ENCODE assay signal across 19 cellular contexts in the genomic region with DNA sequence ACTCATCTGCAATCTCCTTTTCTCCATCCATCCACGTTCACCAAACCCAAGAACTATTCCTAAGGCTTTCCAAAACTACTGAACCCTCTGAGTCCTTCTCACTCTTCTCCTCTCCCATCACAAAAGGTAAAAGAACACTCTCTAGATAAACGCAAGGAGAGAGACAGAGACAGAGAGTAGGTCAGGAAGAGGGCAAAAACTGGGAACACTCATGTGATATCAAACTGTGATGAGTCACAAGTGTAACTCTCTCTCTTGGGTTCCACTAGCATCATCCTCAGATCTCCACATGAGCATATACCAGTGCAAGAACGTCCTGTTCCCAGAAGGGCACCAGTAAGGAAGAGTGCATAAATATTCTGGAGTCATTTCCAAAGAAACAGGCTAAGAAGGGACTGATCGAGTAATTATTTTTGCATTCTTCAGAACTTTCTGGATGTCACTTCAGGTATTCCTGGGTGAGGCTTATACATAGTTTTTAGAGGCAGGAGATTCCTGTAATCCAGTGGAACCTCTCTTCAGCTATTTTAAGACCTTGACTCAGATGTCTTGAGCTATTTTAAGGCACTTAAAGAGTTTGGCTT. TPM values are rescaled to one million over a fixed set of nuclear protein-coding genes. Genes with fewer than 3 reads are reported as not detected.
DNase-seq lines count a peak whose midpoint lies in the region; ATAC-seq, FAIRE-seq and TF ChIP-seq lines count a peak whose summit lies in the region.
"Had no signal": no experiment of that assay in that cellular context is flagged by ENCODE, and none has a peak within 500 bp of the region (broad histone marks: within the 10 kb centered on the region; RNA-seq: fewer than 3 reads in every experiment).

No MANE protein-coding gene starts in this region.

- H3K4me3 ChIP-seq in Loucy (ENCODE audit: low read length, poor library complexity, severe bottlenecking) (no peak overlapping the region), bronchial epithelial cell (ENCODE audit: low read depth, low read length) (no peak overlapping the region), hepatocyte (no peak overlapping the region)
- H3K4me3 ChIP-seq: gastroesophageal sphincter, left ventricle myocardium inferior, spleen had no signal

- no peak for TF ChIP-seq CTCF in Loucy (conservative IDR thresholded peaks at IDR 0.05; ENCODE audit: low read length)
- TF ChIP-seq CTCF in bronchial epithelial cell (IDR thresholded peaks at IDR 0.05; ENCODE audit: insufficient read depth, low read length, severe bottlenecking) = no peak
- no peak for TF ChIP-seq CTCF in hepatocyte (IDR thresholded peaks at IDR 0.05; ENCODE audit: poor library complexity)
- no peak for TF ChIP-seq CTCF in type B pancreatic cell (conservative IDR thresholded peaks at IDR 0.05)

- DNase-seq in bronchial epithelial cell (ENCODE audit: low read depth) = peak; percentile 40
- DNase-seq in hepatocyte (ENCODE audit: low spot score) = peak; percentile 17
- no peak for DNase-seq in type B pancreatic cell (ENCODE audit: extremely low spot score, unreplicated experiment)
- no peak for DNase-seq in NOMO-1 treated with dmso at 0.1 percent for 144 hours (lab: John Stamatoyannopoulos, UW; ENCODE audit: unreplicated experiment)
- DNase-seq: activated CD4-positive, alpha-beta T cell treated with anti-CD3 and anti-CD28 coated beads, Interleukin-2, amount 50 U/mL, for 48 hours; activated T-cell treated with anti-CD3 and anti-CD28 coated beads, Interleukin-2, amount 50 U/mL, for 24 hours; effector CD4-positive, alpha-beta T cell; KG1; left ventricle myocardium inferior; NCI-H2171; NCI-H748 treated with DMSO at 0.1 percent for 48 hours; posterior cingulate gyrus; spleen; SW 1271 had no signal

- H3K36me3 ChIP-seq in Loucy (ENCODE audit: insufficient read depth, low read length) = no peaks in the 10 kb centered on the region
- H3K36me3 ChIP-seq in bronchial epithelial cell (ENCODE audit: control insufficient read depth, insufficient read depth, low read length) = no peaks in the 10 kb centered on the region
- no peaks in the 10 kb centered on the region for H3K36me3 ChIP-seq in hepatocyte (replicated peaks; ENCODE audit: insufficient read depth, low read depth)
- H3K36me3 ChIP-seq: gastroesophageal sphincter, left ventricle myocardium inferior, spleen had no signal

- peak; percentile 66 for FAIRE-seq in bronchial epithelial cell (lab: Jason Lieb, UNC)

- no peaks in the 10 kb centered on the region for H3K36me3 Mint-ChIP-seq in type B pancreatic cell
- H3K36me3 Mint-ChIP-seq: activated naive CD8-positive, alpha-beta T cell had no signal

- H3K4me1 ChIP-seq in Loucy (ENCODE audit: insufficient read depth, low read length, poor library complexity, severe bottlenecking) (peaks cover 44% of the 10 kb centered on the region), hepatocyte (ENCODE audit: insufficient read depth) (peaks cover 5% of the 10 kb centered on the region)
- H3K4me1 ChIP-seq: gastroesophageal sphincter, spleen had no signal

- no peaks in the 10 kb centered on the region for H3K9me3 Mint-ChIP-seq in type B pancreatic cell
- H3K9me3 Mint-ChIP-seq: activated T-cell treated with anti-CD3 and anti-CD28 coated beads, Interleukin-2, amount 50 U/mL, for 24 hours had no signal

- ATAC-seq in HG03442 (IDR thresholded peaks at IDR 0.05; ENCODE audit: unreplicated experiment) (no peak), GM19452 (IDR thresholded peaks at IDR 0.05; ENCODE audit: unreplicated experiment) (no peak)
- ATAC-seq: gastroesophageal sphincter had no signal

- H3K4me2 ChIP-seq in Loucy (ENCODE audit: low read depth, low read length, poor library complexity, severe bottlenecking) (no peak overlapping the region), hepatocyte (no peak overlapping the region)

- H2AFZ ChIP-seq in Loucy (ENCODE audit: low read length) (peak overlapping the region; percentile 66; the same call in 1 of the 2 replicates), hepatocyte (no peak overlapping the region)

- H3K9ac ChIP-seq in Loucy (ENCODE audit: low read depth, low read length, poor library complexity, severe bottlenecking) = no peak overlapping the region

- H3K27ac Mint-ChIP-seq in type B pancreatic cell = peak overlapping the region; percentile 21
- H3K27ac Mint-ChIP-seq: activated naive CD8-positive, alpha-beta T cell; activated T-cell treated with anti-CD3 and anti-CD28 coated beads, Interleukin-2, amount 50 U/mL, for 24 hours had no signal

- no peaks in the 10 kb centered on the region for H3K4me1 Mint-ChIP-seq in type B pancreatic cell (ENCODE audit: unreplicated experiment)

- no peaks in the 10 kb centered on the region for H3K9me3 ChIP-seq in Loucy (ENCODE audit: insufficient read depth, low read depth, low read length)
- no peaks in the 10 kb centered on the region for H3K9me3 ChIP-seq in hepatocyte (ENCODE audit: low read depth)
- H3K9me3 ChIP-seq: gastroesophageal sphincter, left ventricle myocardium inferior, spleen had no signal

- peaks cover 4% of the 10 kb centered on the region for H3K27me3 Mint-ChIP-seq in type B pancreatic cell
- H3K27me3 Mint-ChIP-seq: activated naive CD8-positive, alpha-beta T cell had no signal

- H3F3A ChIP-seq in Loucy (ENCODE audit: low read depth) = no peaks in the 10 kb centered on the region

- H3K27ac ChIP-seq in hepatocyte = no peak overlapping the region
- H3K27ac ChIP-seq: gastroesophageal sphincter, left ventricle myocardium inferior had no signal

- H3K79me2 ChIP-seq in Loucy (ENCODE audit: insufficient read depth, low read length) = no peaks in the 10 kb centered on the region
- H3K79me2 ChIP-seq in hepatocyte = no peaks in the 10 kb centered on the region

- no peak overlapping the region for H3K4me3 Mint-ChIP-seq in type B pancreatic cell
- H3K4me3 Mint-ChIP-seq: activated naive CD8-positive, alpha-beta T cell; activated T-cell treated with anti-CD3 and anti-CD28 coated beads, Interleukin-2, amount 50 U/mL, for 24 hours had no signal

- WGBS in hepatocyte (ENCODE audit: low lambda C conversion rate, missing lambda C conversion rate) = 86% methylated on average over 4 of the region's 4 CpGs

- H3K27me3 ChIP-seq in Loucy (ENCODE audit: insufficient read depth, low read length, poor library complexity, severe bottlenecking) = no peaks in the 10 kb centered on the region
- H3K27me3 ChIP-seq in bronchial epithelial cell (ENCODE audit: control insufficient read depth, insufficient read depth, low read length) = no peaks in the 10 kb centered on the region
- no peaks in the 10 kb centered on the region for H3K27me3 ChIP-seq in hepatocyte
- H3K27me3 ChIP-seq: gastroesophageal sphincter, spleen had no signal

- H3K9me2 ChIP-seq in Loucy (replicated peaks; ENCODE audit: low read depth, low read length) = no peaks in the 10 kb centered on the region
- no peaks in the 10 kb centered on the region for H3K9me2 ChIP-seq in hepatocyte (replicated peaks; ENCODE audit: insufficient read depth)

- no peaks in the 10 kb centered on the region for H4K20me1 ChIP-seq in Loucy (ENCODE audit: insufficient read depth, low read length, poor library complexity, severe bottlenecking)
- H4K20me1 ChIP-seq in hepatocyte (ENCODE audit: insufficient read depth, poor library complexity, severe bottlenecking) = no peaks in the 10 kb centered on the region

RNA-seq across cellular contexts. Expression of gene STXBP5, which starts 47.3 kb away (rescaled TPM):
- total RNA-seq in bronchial epithelial cell = 19.2 and 31.7 TPM in 2 replicates
- 28.2 and 30.3 TPM in 2 replicates for total RNA-seq in hepatocyte
- polyA plus RNA-seq in hepatocyte = 10.3 and 11.1 TPM in 2 replicates
- total RNA-seq in type B pancreatic cell (ENCODE audit: low replicate concordance) = 21.0 and 40.2 TPM in 2 replicates

Comparison
In these comparisons a context has a peak if more than half of its experiments do, and no peak if none do; other contexts are left out.
1. DNase-seq: peak in bronchial epithelial cell (single experiment) and hepatocyte (single experiment); none in type B pancreatic cell (single experiment) and NOMO-1 treated with dmso at 0.1 percent for 144 hours (single experiment).